Comparison of ENCODE assay signal across 9 cellular contexts in the genomic region with DNA sequence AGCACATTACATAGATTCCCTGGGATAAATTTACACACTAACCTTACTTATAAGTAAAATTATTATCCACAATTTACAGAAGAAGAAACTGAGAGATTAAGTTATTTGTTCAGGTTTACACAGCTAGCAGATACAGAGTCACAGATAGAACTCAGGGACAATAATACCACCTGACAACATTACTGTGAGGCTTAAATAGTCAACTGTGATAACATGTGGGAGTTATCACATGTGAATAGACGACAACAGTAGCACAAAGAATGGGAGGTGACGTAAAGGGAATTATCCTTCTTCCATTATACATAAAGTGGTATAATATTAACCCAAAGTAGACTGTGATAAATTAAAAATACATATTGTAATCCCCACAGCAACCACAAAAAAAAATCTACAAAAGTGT. TPM values are rescaled to one million over a fixed set of nuclear protein-coding genes. Genes with fewer than 3 reads are reported as not detected.
"Had no signal": no experiment of that assay in that cellular context is flagged by ENCODE, and none has a peak within 500 bp of the region (broad histone marks: within the 10 kb centered on the region; RNA-seq: fewer than 3 reads in every experiment).

No MANE protein-coding gene starts in this region.

- DNase-seq: GDM1, GF-D8 had no signal

- ATAC-seq: GM12878 had no signal

- FAIRE-seq: G401.6, GM12878, GM12891, GM12892, GM18507, GM19239 had no signal

- H3K4me3 ChIP-seq: GM12878 had no signal

RNA-seq across cellular contexts. Expression of a gene that starts 6.2 kb away (rescaled TPM):
- total RNA-seq: G401 had no signal
